1 cellular context compared by ENCODE assay signal in the genomic region with DNA sequence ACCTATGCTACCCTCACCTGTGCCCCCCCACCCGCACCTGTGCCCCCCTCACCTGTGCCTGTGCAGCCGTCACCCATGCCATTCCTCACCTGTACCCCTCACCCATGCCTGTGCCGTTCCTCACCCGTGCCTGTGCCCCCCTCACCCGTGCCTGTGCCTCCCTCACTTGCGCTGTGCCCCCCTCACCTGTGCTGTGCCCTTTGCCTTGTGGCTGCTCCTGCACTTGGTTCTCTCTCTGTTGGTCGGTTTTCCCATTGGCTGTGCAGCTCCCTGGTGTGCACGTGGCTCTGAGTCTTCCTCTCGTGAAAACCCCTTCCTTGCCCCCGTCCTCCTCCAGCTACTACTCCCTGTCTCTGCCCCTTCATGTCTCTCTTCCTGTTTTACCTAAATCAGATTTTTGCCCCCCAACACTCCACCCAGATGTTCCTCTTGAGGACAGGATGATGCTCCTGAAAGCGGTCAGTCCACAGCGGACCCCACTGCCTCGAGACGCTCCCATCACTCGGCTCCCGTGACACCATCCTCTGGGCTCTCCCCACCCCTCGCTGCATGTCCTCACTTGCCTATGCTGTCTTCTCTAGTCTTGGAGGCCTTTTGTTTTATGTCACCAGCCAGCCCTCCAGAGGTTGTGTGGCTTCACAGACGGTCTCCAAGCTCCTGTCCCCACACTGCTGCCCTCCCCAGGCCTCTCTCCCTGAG.
TF ChIP-seq lines count a peak whose summit lies in the region.

No MANE protein-coding gene starts in this region.

TF ChIP-seq in GM23338, 12 proteins besides CTCF, POLR2A, EP300 and RAD21 (continued from another document):
- TF ChIP-seq NANOG (IDR thresholded peaks at IDR 0.05; ENCODE audit: borderline replicate concordance), result no peak
- no peak for TF ChIP-seq CREB1 (CRISPR knock-in tag; IDR thresholded peaks at IDR 0.05; ENCODE audit: low read depth)
- no peak for TF ChIP-seq ETS1 (IDR thresholded peaks at IDR 0.05)
- TF ChIP-seq REST (IDR thresholded peaks at IDR 0.05; ENCODE audit: unreplicated experiment), result no peak
- TF ChIP-seq, protein P1, sequence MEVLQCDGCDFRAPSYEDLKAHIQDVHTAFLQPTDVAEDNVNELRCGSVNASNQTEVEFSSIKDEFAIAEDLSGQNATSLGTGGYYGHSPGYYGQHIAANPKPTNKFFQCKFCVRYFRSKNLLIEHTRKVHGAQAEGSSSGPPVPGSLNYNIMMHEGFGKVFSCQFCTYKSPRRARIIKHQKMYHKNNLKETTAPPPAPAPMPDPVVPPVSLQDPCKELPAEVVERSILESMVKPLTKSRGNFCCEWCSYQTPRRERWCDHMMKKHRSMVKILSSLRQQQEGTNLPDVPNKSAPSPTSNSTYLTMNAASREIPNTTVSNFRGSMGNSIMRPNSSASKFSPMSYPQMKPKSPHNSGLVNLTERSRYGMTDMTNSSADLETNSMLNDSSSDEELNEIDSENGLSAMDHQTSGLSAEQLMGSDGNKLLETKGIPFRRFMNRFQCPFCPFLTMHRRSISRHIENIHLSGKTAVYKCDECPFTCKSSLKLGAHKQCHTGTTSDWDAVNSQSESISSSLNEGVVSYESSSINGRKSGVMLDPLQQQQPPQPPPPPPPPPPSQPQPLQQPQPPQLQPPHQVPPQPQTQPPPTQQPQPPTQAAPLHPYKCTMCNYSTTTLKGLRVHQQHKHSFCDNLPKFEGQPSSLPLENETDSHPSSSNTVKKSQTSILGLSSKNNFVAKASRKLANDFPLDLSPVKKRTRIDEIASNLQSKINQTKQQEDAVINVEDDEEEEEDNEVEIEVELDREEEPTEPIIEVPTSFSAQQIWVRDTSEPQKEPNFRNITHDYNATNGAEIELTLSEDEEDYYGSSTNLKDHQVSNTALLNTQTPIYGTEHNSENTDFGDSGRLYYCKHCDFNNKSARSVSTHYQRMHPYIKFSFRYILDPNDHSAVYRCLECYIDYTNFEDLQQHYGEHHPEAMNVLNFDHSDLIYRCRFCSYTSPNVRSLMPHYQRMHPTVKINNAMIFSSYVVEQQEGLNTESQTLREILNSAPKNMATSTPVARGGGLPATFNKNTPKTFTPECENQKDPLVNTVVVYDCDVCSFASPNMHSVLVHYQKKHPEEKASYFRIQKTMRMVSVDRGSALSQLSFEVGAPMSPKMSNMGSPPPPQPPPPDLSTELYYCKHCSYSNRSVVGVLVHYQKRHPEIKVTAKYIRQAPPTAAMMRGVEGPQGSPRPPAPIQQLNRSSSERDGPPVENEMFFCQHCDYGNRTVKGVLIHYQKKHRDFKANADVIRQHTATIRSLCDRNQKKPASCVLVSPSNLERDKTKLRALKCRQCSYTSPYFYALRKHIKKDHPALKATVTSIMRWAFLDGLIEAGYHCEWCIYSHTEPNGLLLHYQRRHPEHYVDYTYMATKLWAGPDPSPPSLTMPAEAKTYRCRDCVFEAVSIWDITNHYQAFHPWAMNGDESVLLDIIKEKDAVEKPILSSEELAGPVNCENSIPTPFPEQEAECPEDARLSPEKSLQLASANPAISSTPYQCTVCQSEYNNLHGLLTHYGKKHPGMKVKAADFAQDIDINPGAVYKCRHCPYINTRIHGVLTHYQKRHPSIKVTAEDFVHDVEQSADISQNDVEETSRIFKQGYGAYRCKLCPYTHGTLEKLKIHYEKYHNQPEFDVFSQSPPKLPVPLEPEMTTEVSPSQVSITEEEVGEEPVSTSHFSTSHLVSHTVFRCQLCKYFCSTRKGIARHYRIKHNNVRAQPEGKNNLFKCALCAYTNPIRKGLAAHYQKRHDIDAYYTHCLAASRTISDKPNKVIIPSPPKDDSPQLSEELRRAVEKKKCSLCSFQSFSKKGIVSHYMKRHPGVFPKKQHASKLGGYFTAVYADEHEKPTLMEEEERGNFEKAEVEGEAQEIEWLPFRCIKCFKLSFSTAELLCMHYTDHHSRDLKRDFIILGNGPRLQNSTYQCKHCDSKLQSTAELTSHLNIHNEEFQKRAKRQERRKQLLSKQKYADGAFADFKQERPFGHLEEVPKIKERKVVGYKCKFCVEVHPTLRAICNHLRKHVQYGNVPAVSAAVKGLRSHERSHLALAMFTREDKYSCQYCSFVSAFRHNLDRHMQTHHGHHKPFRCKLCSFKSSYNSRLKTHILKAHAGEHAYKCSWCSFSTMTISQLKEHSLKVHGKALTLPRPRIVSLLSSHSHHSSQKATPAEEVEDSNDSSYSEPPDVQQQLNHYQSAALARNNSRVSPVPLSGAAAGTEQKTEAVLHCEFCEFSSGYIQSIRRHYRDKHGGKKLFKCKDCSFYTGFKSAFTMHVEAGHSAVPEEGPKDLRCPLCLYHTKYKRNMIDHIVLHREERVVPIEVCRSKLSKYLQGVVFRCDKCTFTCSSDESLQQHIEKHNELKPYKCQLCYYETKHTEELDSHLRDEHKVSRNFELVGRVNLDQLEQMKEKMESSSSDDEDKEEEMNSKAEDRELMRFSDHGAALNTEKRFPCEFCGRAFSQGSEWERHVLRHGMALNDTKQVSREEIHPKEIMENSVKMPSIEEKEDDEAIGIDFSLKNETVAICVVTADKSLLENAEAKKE (CRISPR knock-in tag; IDR thresholded peaks at IDR 0.05), result no peak
- TF ChIP-seq STAT1 (IDR thresholded peaks at IDR 0.05; ENCODE audit: unreplicated experiment), result no peak
- TF ChIP-seq ZNF331 (CRISPR knock-in tag; IDR thresholded peaks at IDR 0.05; ENCODE audit: low read depth), result no peak
